Comparison of ENCODE assay signal across 1 cellular context in genomic region chr5:74073257-74073656, GRCh38.
TF ChIP-seq lines count a peak whose summit lies in the region.

No MANE protein-coding gene starts in this region.

TF ChIP-seq in IMR-90, 13 proteins besides CTCF, POLR2A, EP300 and RAD21 (continued from another document):
- TF ChIP-seq ELK1 (IDR thresholded peaks at IDR 0.05; ENCODE audit: borderline replicate concordance, low read depth, low read length): no peak
